11 cellular contexts compared by ENCODE assay signal in genomic region chr18:2980607-2980923, GRCh38. TPM values are rescaled to one million over a fixed set of nuclear protein-coding genes. Genes with fewer than 3 reads are reported as not detected.
A peak's percentile ranks its signal among the peaks of the same experiment; 100 is the strongest.
DNase-seq lines count a peak whose midpoint lies in the region; ATAC-seq and TF ChIP-seq lines count a peak whose summit lies in the region.
"Had no signal": no experiment of that assay in that cellular context is flagged by ENCODE, and none has a peak within 500 bp of the region (broad histone marks: within the 10 kb centered on the region; RNA-seq: fewer than 3 reads in every experiment).

No MANE protein-coding gene starts in this region.

- peak overlapping the region; percentile 76 to 90 for H3K4me3 Mint-ChIP-seq in activated T-cell treated with anti-CD3 and anti-CD28 coated beads, Interleukin-2, amount 50 U/mL, for 72 hours
- H3K4me3 Mint-ChIP-seq in activated naive CD8-positive, alpha-beta T cell treated with anti-CD3 and anti-CD28 coated beads for 36 hours: peak overlapping the region; percentile 79
- H3K4me3 Mint-ChIP-seq: H9 had no signal

- H3K9me3 ChIP-seq in mononuclear cell (ENCODE audit: low read depth, low read length): no peaks in the 10 kb centered on the region
- H3K9me3 ChIP-seq in tibial nerve: no peaks in the 10 kb centered on the region

- peak overlapping the region; percentile 89 for H3K27ac Mint-ChIP-seq in activated T-cell treated with anti-CD3 and anti-CD28 coated beads, Interleukin-2, amount 50 U/mL, for 72 hours
- H3K27ac Mint-ChIP-seq in activated naive CD8-positive, alpha-beta T cell treated with anti-CD3 and anti-CD28 coated beads for 36 hours: peak overlapping the region; percentile 88

- 72 to 100% methylated on average over 3 of the region's 3 CpGs for WGBS in tibial nerve, 2 donors

- H3K27me3 ChIP-seq in mononuclear cell (ENCODE audit: insufficient read depth, low read length) (no peaks in the 10 kb centered on the region), tibial nerve (no peaks in the 10 kb centered on the region)

- no peaks in the 10 kb centered on the region for H3K27me3 Mint-ChIP-seq in activated T-cell treated with anti-CD3 and anti-CD28 coated beads, Interleukin-2, amount 50 U/mL, for 72 hours (ENCODE audit: low read depth)
- no peaks in the 10 kb centered on the region for H3K27me3 Mint-ChIP-seq in activated naive CD8-positive, alpha-beta T cell treated with anti-CD3 and anti-CD28 coated beads for 36 hours

- H3K36me3 Mint-ChIP-seq in activated T-cell treated with anti-CD3 and anti-CD28 coated beads, Interleukin-2, amount 50 U/mL, for 72 hours (ENCODE audit: insufficient read depth in 2 of 2): peaks cover 9 to 17% of the 10 kb centered on the region in 2 donors
- H3K36me3 Mint-ChIP-seq in activated naive CD8-positive, alpha-beta T cell treated with anti-CD3 and anti-CD28 coated beads for 36 hours: peaks cover 45% of the 10 kb centered on the region

- H3K4me1 Mint-ChIP-seq in activated T-cell treated with anti-CD3 and anti-CD28 coated beads, Interleukin-2, amount 50 U/mL, for 72 hours (ENCODE audit: low read depth): peaks cover 86% of the 10 kb centered on the region
- peaks cover 88% of the 10 kb centered on the region for H3K4me1 Mint-ChIP-seq in activated naive CD8-positive, alpha-beta T cell treated with anti-CD3 and anti-CD28 coated beads for 36 hours

- H3K4me3 ChIP-seq in mononuclear cell (ENCODE audit: low read length) (peak overlapping the region; percentile 21), tibial nerve (no peak overlapping the region)

- CTCF ChIA-PET in HEK293T (lab: Yijun Ruan, JAX): no interaction called here

- H3K27ac ChIP-seq in tibial nerve: peak overlapping the region; percentile 70 to 86 (median 82)

- TF ChIP-seq EP300 in tibial nerve (IDR thresholded peaks at IDR 0.05): no peak

- POLR2A ChIA-PET in HEK293T (lab: Yijun Ruan, JAX): no interaction called here

- no peak for TF ChIP-seq POLR2A in tibial nerve (IDR thresholded peaks at IDR 0.05)

- TF ChIP-seq CTCF in tibial nerve (IDR thresholded peaks at IDR 0.05): peak in 1 of 5 experiments; percentile 4

- ATAC-seq in activated T-cell treated with anti-CD3 and anti-CD28 coated beads, Interleukin-2, amount 50 U/mL, for 72 hours (replicated peaks in 1 of 2): peak; percentile 9 to 16

- no peaks in the 10 kb centered on the region for H3K9me3 Mint-ChIP-seq in activated T-cell treated with anti-CD3 and anti-CD28 coated beads, Interleukin-2, amount 50 U/mL, for 72 hours
- H3K9me3 Mint-ChIP-seq in activated naive CD8-positive, alpha-beta T cell treated with anti-CD3 and anti-CD28 coated beads for 36 hours: no peaks in the 10 kb centered on the region
- H3K9me3 Mint-ChIP-seq: H9 had no signal

- DNase-seq in activated T-cell treated with anti-CD3 and anti-CD28 coated beads, Interleukin-2, amount 50 U/mL, for 72 hours: no peak
- DNase-seq in activated T-cell treated with anti-CD3 and anti-CD28 coated beads for 4 hours (no peak), tibial nerve (ENCODE audit: low spot score in 2 of 2) (no peak), NAMALWA (ENCODE audit: low spot score) (no peak), HEK293T (ENCODE audit: extremely low spot score) (no peak)
- DNase-seq in activated naive CD8-positive, alpha-beta T cell treated with anti-CD3 and anti-CD28 coated beads for 36 hours: no peak
- no peak for DNase-seq in activated CD4-positive, alpha-beta T cell treated with anti-CD3 and anti-CD28 coated beads, Interleukin-2, amount 50 U/mL, for 1 hour
- DNase-seq: activated CD4-positive, CD25-positive, alpha-beta regulatory T cell; H9; NCI-H510A had no signal

- no peaks in the 10 kb centered on the region for H3K36me3 ChIP-seq in tibial nerve

- peaks cover 73% of the 10 kb centered on the region for H3K4me1 ChIP-seq in mononuclear cell (ENCODE audit: insufficient read depth, low read length)
- peaks cover 0 to 77% (median 60%) of the 10 kb centered on the region in 4 donors for H3K4me1 ChIP-seq in tibial nerve

TF ChIP-seq in HEK293T, 16 proteins besides CTCF, POLR2A, EP300 and RAD21:
- no peak for TF ChIP-seq NFRKB (IDR thresholded peaks at IDR 0.05)
- TF ChIP-seq L3MBTL2 (conservative IDR thresholded peaks at IDR 0.05): no peak
- no peak for TF ChIP-seq ZNF384 (IDR thresholded peaks at IDR 0.05)
- TF ChIP-seq SP1 (IDR thresholded peaks at IDR 0.05): no peak
- no peak for TF ChIP-seq FOXK2 (IDR thresholded peaks at IDR 0.05)
- no peak for TF ChIP-seq PKNOX1 (IDR thresholded peaks at IDR 0.05)
- TF ChIP-seq SUZ12 (IDR thresholded peaks at IDR 0.05): no peak

RNA-seq across cellular contexts. Expression of gene LPIN2, which starts 32.4 kb away (rescaled TPM):
- total RNA-seq in activated T-cell treated with anti-CD3 and anti-CD28 coated beads, Interleukin-2, amount 50 U/mL, for 72 hours: 100 to 1,000 TPM; 101 to 106 TPM
- 10 to 100 TPM; 56.1 to 61.5 TPM for total RNA-seq in activated naive CD8-positive, alpha-beta T cell treated with anti-CD3 and anti-CD28 coated beads for 36 hours
- total RNA-seq in mononuclear cell: 51.1 TPM
- total RNA-seq in tibial nerve: 10 to 100 TPM; 22.7 to 29.3 (median 25.8) TPM
